In the genomic region with DNA sequence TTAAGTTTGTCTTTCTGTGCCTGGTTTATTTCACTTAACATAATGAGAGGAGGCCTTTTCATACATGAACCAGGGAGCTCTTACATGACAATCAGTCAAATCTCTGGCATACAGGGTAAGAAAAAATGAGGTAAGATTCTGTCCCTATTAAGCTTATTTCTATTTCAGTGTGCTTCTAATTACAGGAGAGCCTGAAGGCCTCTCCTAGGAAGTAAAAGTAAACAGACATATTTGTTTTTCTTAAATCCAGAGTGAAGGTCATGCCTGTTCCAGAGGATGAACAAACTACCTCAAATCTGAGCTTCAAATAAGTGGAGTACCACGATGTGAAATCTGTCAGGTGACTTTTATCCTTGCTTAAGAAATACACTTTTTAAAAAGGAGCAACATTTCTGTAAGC, we compare ENCODE assay signal across 26 cellular contexts.
"Had no signal": no experiment of that assay in that cellular context is flagged by ENCODE, and none has a peak within 500 bp of the region (broad histone marks: within the 10 kb centered on the region; RNA-seq: fewer than 3 reads in every experiment).

No MANE protein-coding gene starts in this region.

- H3K36me3 ChIP-seq: lower lobe of right lung, pancreas, prostate gland, spleen, tibial nerve, upper lobe of right lung, vagina had no signal

- H3K4me3 ChIP-seq: coronary artery, dorsolateral prefrontal cortex, gastroesophageal sphincter, left ventricle myocardium inferior, lower lobe of right lung, pancreas, prostate gland, spleen, tibial nerve, upper lobe of right lung, vagina had no signal

- H3K27ac Mint-ChIP-seq: immature natural killer cell; memory B cell; mesothelial cell of epicardium; natural killer cell; stimulated activated memory B cell treated with anti-CD40 and anti-IgM and Interleukin-4, amounts not matched to agents 10 μg/mL and 1 μg/mL and 100 μg/mL, for 72 hours; stimulated activated naive CD8-positive, alpha-beta T cell treated with anti-CD3 and anti-CD28 coated beads, Interleukin-15, Interleukin-2, amounts not matched to agents 100 ng/mL and 50 ng/mL, for 24 hours had no signal

- H3K4me3 Mint-ChIP-seq: immature natural killer cell; memory B cell; mesothelial cell of epicardium; natural killer cell; neural crest cell; stimulated activated memory B cell treated with anti-CD40 and anti-IgM and Interleukin-4, amounts not matched to agents 10 μg/mL and 1 μg/mL and 100 μg/mL, for 72 hours; stimulated activated naive CD8-positive, alpha-beta T cell treated with anti-CD3 and anti-CD28 coated beads, Interleukin-15, Interleukin-2, amounts not matched to agents 100 ng/mL and 50 ng/mL, for 24 hours had no signal

- ATAC-seq: gastroesophageal sphincter; lower lobe of right lung; natural killer cell; pancreas; sciatic nerve; stimulated activated memory B cell treated with anti-CD40 and anti-IgM and Interleukin-4, amounts not matched to agents 10 μg/mL and 1 μg/mL and 100 μg/mL, for 72 hours; upper lobe of right lung had no signal

- H3K27me3 ChIP-seq: dorsolateral prefrontal cortex, gastroesophageal sphincter, pancreas, tibial nerve, upper lobe of right lung, vagina had no signal

- DNase-seq: dorsolateral prefrontal cortex; effector CD8-positive, alpha-beta T cell; glutamatergic neuron; immature natural killer cell; left ventricle myocardium inferior; lower lobe of right lung; natural killer cell; nucleus accumbens; pancreas; retina; spleen; stimulated activated CD4-positive, alpha-beta T cell treated with anti-CD3 and anti-CD28 coated beads, Interleukin-15, amount 100 ng/mL, for 24 hours; stimulated activated CD4-positive, alpha-beta T cell treated with anti-CD3 and anti-CD28 coated beads, Interleukin-1b, Interleukin-23, amount 100 ng/mL, for 48 hours; stimulated activated CD4-positive, alpha-beta T cell treated with anti-CD3 and anti-CD28 coated beads, Interleukin-4, amount 100 ng/mL, for 24 hours; upper lobe of right lung had no signal

- H3K9me3 ChIP-seq: gastroesophageal sphincter, left ventricle myocardium inferior, lower lobe of right lung, pancreas, prostate gland, spleen, tibial nerve, upper lobe of right lung, vagina had no signal

- H3K36me3 Mint-ChIP-seq: immature natural killer cell; memory B cell; natural killer cell; stimulated activated memory B cell treated with anti-CD40 and anti-IgM and Interleukin-4, amounts not matched to agents 10 μg/mL and 1 μg/mL and 100 μg/mL, for 72 hours had no signal

- H3K4me1 Mint-ChIP-seq: immature natural killer cell; memory B cell; natural killer cell; neural crest cell; stimulated activated memory B cell treated with anti-CD40 and anti-IgM and Interleukin-4, amounts not matched to agents 10 μg/mL and 1 μg/mL and 100 μg/mL, for 72 hours had no signal

- H3K27ac ChIP-seq: coronary artery, dorsolateral prefrontal cortex, gastroesophageal sphincter, left ventricle myocardium inferior, lower lobe of right lung, pancreas, prostate gland, spleen, tibial nerve, upper lobe of right lung, vagina had no signal

- H3K4me1 ChIP-seq: gastroesophageal sphincter, left ventricle myocardium inferior, lower lobe of right lung, pancreas, prostate gland, spleen, tibial nerve, upper lobe of right lung, vagina had no signal

- H3K9me3 Mint-ChIP-seq: memory B cell; mesothelial cell of epicardium; natural killer cell; neural crest cell; stimulated activated memory B cell treated with anti-CD40 and anti-IgM and Interleukin-4, amounts not matched to agents 10 μg/mL and 1 μg/mL and 100 μg/mL, for 72 hours; stimulated activated naive CD8-positive, alpha-beta T cell treated with anti-CD3 and anti-CD28 coated beads, Interleukin-15, Interleukin-2, amounts not matched to agents 100 ng/mL and 50 ng/mL, for 24 hours had no signal

- H3K27me3 Mint-ChIP-seq: stimulated activated memory B cell treated with anti-CD40 and anti-IgM and Interleukin-4, amounts not matched to agents 10 μg/mL and 1 μg/mL and 100 μg/mL, for 72 hours had no signal
